Comparison of ENCODE assay signal across 20 cellular contexts in the genomic region with DNA sequence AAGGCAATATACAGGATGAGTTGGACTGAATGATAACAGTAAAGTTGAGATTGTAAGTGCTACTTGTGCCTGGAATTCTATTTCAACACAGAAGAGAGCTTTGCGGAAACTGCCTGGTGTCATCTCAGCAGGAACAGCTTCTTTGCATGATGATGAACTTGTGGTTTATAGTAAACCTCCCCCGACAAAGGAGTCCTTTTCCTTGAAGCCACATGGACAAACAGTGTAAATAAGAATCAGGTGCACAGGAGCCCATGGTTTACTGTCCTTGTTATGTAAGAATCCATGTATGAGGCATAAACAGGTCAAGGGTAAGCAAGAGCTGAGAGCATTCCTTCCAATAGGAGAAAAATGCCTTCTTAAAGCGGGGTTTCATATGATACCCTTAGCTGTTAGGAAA.
A peak's percentile ranks its signal among the peaks of the same experiment; 100 is the strongest.
DNase-seq lines count a peak whose midpoint lies in the region; ATAC-seq and TF ChIP-seq lines count a peak whose summit lies in the region.
"Had no signal": no experiment of that assay in that cellular context is flagged by ENCODE, and none has a peak within 500 bp of the region (broad histone marks: within the 10 kb centered on the region; RNA-seq: fewer than 3 reads in every experiment).

No MANE protein-coding gene starts in this region.

- in situ Hi-C loops in G401 (cut with HindIII; ENCODE audit: low sequenced_read_pairs): no loop called here

- H3K9me3 ChIP-seq in PC-3 (ENCODE audit: low read length): no peaks in the 10 kb centered on the region

- H3K36me3 Mint-ChIP-seq in activated CD4-positive, alpha-beta T cell treated with anti-CD3 and anti-CD28 coated beads, Interleukin-2, amount 10 ng/mL, durations not matched to agents 24 days and 14 days (ENCODE audit: low read depth): peaks cover 34% of the 10 kb centered on the region
- peaks cover 2 to 4% of the 10 kb centered on the region in 2 donors for H3K36me3 Mint-ChIP-seq in activated T-cell treated with anti-CD3 and anti-CD28 coated beads, Interleukin-2, amount 50 U/mL, for 72 hours (ENCODE audit: insufficient read depth in 2 of 2)

- H3K27me3 Mint-ChIP-seq in activated CD4-positive, alpha-beta T cell treated with anti-CD3 and anti-CD28 coated beads, Interleukin-2, amount 10 ng/mL, durations not matched to agents 24 days and 14 days: no peaks in the 10 kb centered on the region
- no peaks in the 10 kb centered on the region for H3K27me3 Mint-ChIP-seq in activated T-cell treated with anti-CD3 and anti-CD28 coated beads, Interleukin-2, amount 50 U/mL, for 72 hours (ENCODE audit: low read depth)
- H3K27me3 Mint-ChIP-seq: IgD-negative memory B cell had no signal

- intact Hi-C loops in PC-3 (cut with micrococcal nuclease): no loop called here
- intact Hi-C loops in activated CD4-positive, alpha-beta T cell treated with anti-CD3 and anti-CD28 coated beads, Interleukin-2, amount 10 ng/mL, durations not matched to agents 24 days and 14 days (cut with micrococcal nuclease): no loop called here

- no peaks in the 10 kb centered on the region for H3K79me2 ChIP-seq in PC-3 (ENCODE audit: low read length)

- H3K27me3 ChIP-seq in PC-3 (ENCODE audit: low read length): no peaks in the 10 kb centered on the region

- POLR2A ChIA-PET in AG04449 (lab: Yijun Ruan, JAX) (no interaction called here), PC-3 (lab: Charles Lee; ENCODE audit: unreplicated experiment) (no interaction called here)

- no peaks in the 10 kb centered on the region for H3F3A ChIP-seq in PC-3 (ENCODE audit: low read length, unreplicated experiment)

- DNase-seq in AG04449 (ENCODE audit: low read depth, low spot score) (no peak), G401 (ENCODE audit: low spot score) (peak; percentile 2), PC-3 (peak; percentile 48), fibroblast of mammary gland (ENCODE audit: low read depth) (peak; percentile 19), NCI-H2227 treated with DMSO at 0.1 percent for 48 hours (lab: John Stamatoyannopoulos, UW) (no peak), NOMO-1 treated with DMSO at 0.1 percent for 48 hours (lab: John Stamatoyannopoulos, UW; ENCODE audit: unreplicated experiment) (no peak)
- no peak for DNase-seq in activated CD4-positive, alpha-beta T cell treated with anti-CD3 and anti-CD28 coated beads, Interleukin-2, amount 10 ng/mL, durations not matched to agents 24 days and 14 days
- no peak for DNase-seq in activated T-cell treated with anti-CD3 and anti-CD28 coated beads, Interleukin-2, amount 50 U/mL, for 72 hours
- DNase-seq: C1 segment of cervical spinal cord, DMS79 treated with DMSO at 0.1 percent for 48 hours, H9, Karpas-422, NCI-H1092 treated with DMSO at 0.1 percent for 48 hours, NCI-H146, NCI-H2081, NCI-H774, RPMI8226, SIG-M5 had no signal

- H3K4me3 ChIP-seq in AG04449 (ENCODE audit: low read depth, low read length) (no peak overlapping the region), PC-3 (ENCODE audit: low read length) (no peak overlapping the region), fibroblast of mammary gland (ENCODE audit: control insufficient read depth, low read depth, low read length) (no peak overlapping the region)

- H3K27ac ChIP-seq in PC-3 (ENCODE audit: low read length): no peak overlapping the region
- H3K27ac ChIP-seq: HL-60 had no signal

- H3K9me2 ChIP-seq in PC-3 (replicated peaks; ENCODE audit: low read length): no peaks in the 10 kb centered on the region

- no TSS peak for BruUV-seq in PC-3 (replicated peaks; lab: Mats Ljungman, UMichigan)

- no peak overlapping the region for H2AFZ ChIP-seq in PC-3 (ENCODE audit: low read length)

- no peak overlapping the region for H3K4me3 Mint-ChIP-seq in activated CD4-positive, alpha-beta T cell treated with anti-CD3 and anti-CD28 coated beads, Interleukin-2, amount 10 ng/mL, durations not matched to agents 24 days and 14 days
- H3K4me3 Mint-ChIP-seq in activated T-cell treated with anti-CD3 and anti-CD28 coated beads, Interleukin-2, amount 50 U/mL, for 72 hours: no peak overlapping the region
- H3K4me3 Mint-ChIP-seq: H9, IgD-negative memory B cell had no signal

- ATAC-seq in PC-3: peak; percentile 49; the same call in 1 of the 2 replicates
- no peak for ATAC-seq in activated T-cell treated with anti-CD3 and anti-CD28 coated beads, Interleukin-2, amount 50 U/mL, for 72 hours (replicated peaks in 1 of 2)

- H3K4me1 Mint-ChIP-seq in activated CD4-positive, alpha-beta T cell treated with anti-CD3 and anti-CD28 coated beads, Interleukin-2, amount 10 ng/mL, durations not matched to agents 24 days and 14 days: peaks cover 14% of the 10 kb centered on the region
- H3K4me1 Mint-ChIP-seq in activated T-cell treated with anti-CD3 and anti-CD28 coated beads, Interleukin-2, amount 50 U/mL, for 72 hours (ENCODE audit: low read depth): no peaks in the 10 kb centered on the region
- H3K4me1 Mint-ChIP-seq: IgD-negative memory B cell had no signal

- no peaks in the 10 kb centered on the region; the same call in 1 of the 2 replicates for H3K36me3 ChIP-seq in PC-3 (ENCODE audit: low read depth, low read length)

- peak; percentile 2 for TF ChIP-seq CTCF in AG04449 (IDR thresholded peaks at IDR 0.05; ENCODE audit: insufficient read depth, low read length, missing control alignments)
- TF ChIP-seq CTCF in PC-3 (conservative IDR thresholded peaks at IDR 0.05; ENCODE audit: low read depth, low read length): no peak
- no peak for TF ChIP-seq CTCF in fibroblast of mammary gland (conservative IDR thresholded peaks at IDR 0.05; ENCODE audit: control insufficient read depth, insufficient read depth, low read depth, low read length)

- no peak overlapping the region for H3K27ac Mint-ChIP-seq in activated CD4-positive, alpha-beta T cell treated with anti-CD3 and anti-CD28 coated beads, Interleukin-2, amount 10 ng/mL, durations not matched to agents 24 days and 14 days
- H3K27ac Mint-ChIP-seq in activated T-cell treated with anti-CD3 and anti-CD28 coated beads, Interleukin-2, amount 50 U/mL, for 72 hours: no peak overlapping the region
- H3K27ac Mint-ChIP-seq: H9, IgD-negative memory B cell had no signal

- no peaks in the 10 kb centered on the region for H3K9me3 Mint-ChIP-seq in activated CD4-positive, alpha-beta T cell treated with anti-CD3 and anti-CD28 coated beads, Interleukin-2, amount 10 ng/mL, durations not matched to agents 24 days and 14 days
- no peaks in the 10 kb centered on the region for H3K9me3 Mint-ChIP-seq in activated T-cell treated with anti-CD3 and anti-CD28 coated beads, Interleukin-2, amount 50 U/mL, for 72 hours
- H3K9me3 Mint-ChIP-seq: H9, IgD-negative memory B cell had no signal

- no peak overlapping the region for H3K4me2 ChIP-seq in PC-3 (ENCODE audit: low read length)

- no peak overlapping the region for H3K9ac ChIP-seq in PC-3 (ENCODE audit: low read length)

- no peaks in the 10 kb centered on the region for H4K20me1 ChIP-seq in PC-3 (ENCODE audit: low read length)

- peaks cover 11% of the 10 kb centered on the region; the same call in 1 of the 2 replicates for H3K4me1 ChIP-seq in PC-3 (ENCODE audit: insufficient read depth, low read length)

- CTCF ChIA-PET in AG04449 (lab: Yijun Ruan, JAX) (interaction anchor here (1.6 kb wide), 1 partner anchor 13 kb away, joined by 5 read pairs; no protein-coding TSS in a partner anchor), PC-3 (lab: Charles Lee) (no interaction called here)

Comparison
In these comparisons a context has a peak if more than half of its experiments do, and no peak if none do; other contexts are left out.
1. DNase-seq: peak in G401 (single experiment), PC-3 (single experiment) and fibroblast of mammary gland (single experiment); none in AG04449 (single experiment), activated CD4-positive, alpha-beta T cell treated with anti-CD3 and anti-CD28 coated beads, Interleukin-2, amount 10 ng/mL, durations not matched to agents 24 days and 14 days (single experiment), activated T-cell treated with anti-CD3 and anti-CD28 coated beads, Interleukin-2, amount 50 U/mL, for 72 hours (0 of 2), NCI-H2227 treated with DMSO at 0.1 percent for 48 hours (single experiment) and NOMO-1 treated with DMSO at 0.1 percent for 48 hours (single experiment).